Comparison of ENCODE assay signal across 12 cellular contexts in genomic region chr16:23466162-23466885, GRCh38. TPM values are rescaled to one million over a fixed set of nuclear protein-coding genes. Genes with fewer than 3 reads are reported as not detected.
DNase-seq lines count a peak whose midpoint lies in the region; ATAC-seq and TF ChIP-seq lines count a peak whose summit lies in the region.
"Had no signal": no experiment of that assay in that cellular context is flagged by ENCODE, and none has a peak within 500 bp of the region (broad histone marks: within the 10 kb centered on the region; RNA-seq: fewer than 3 reads in every experiment).

No MANE protein-coding gene starts in this region.

- H4K91ac ChIP-seq in mesenchymal stem cell (ENCODE audit: low read length) = no peak overlapping the region

- H2BK5ac ChIP-seq in mesenchymal stem cell (ENCODE audit: low read depth, low read length, poor library complexity, severe bottlenecking) = no peak overlapping the region

- TF ChIP-seq CTCF in CD4-positive, alpha-beta T cell (IDR thresholded peaks at IDR 0.05) = no peak
- TF ChIP-seq CTCF in astrocyte of the spinal cord (IDR thresholded peaks at IDR 0.05; ENCODE audit: low read depth, low read length) = no peak

- H3K4ac ChIP-seq in mesenchymal stem cell (ENCODE audit: low read depth in 1 of 2, low read length in 2 of 2) = no peak overlapping the region

- no peak overlapping the region for H3K9ac ChIP-seq in mesenchymal stem cell (ENCODE audit: low read length)

- no peak for ATAC-seq in CD4-positive, alpha-beta T cell (ENCODE audit: poor library complexity)

- H3K4me3 ChIP-seq in astrocyte of the spinal cord (ENCODE audit: low read depth, low read length) (no peak overlapping the region), mesenchymal stem cell (ENCODE audit: insufficient read depth in 1 of 2, low read depth in 1 of 2, low read length in 2 of 2) (no peak overlapping the region)

- no peak overlapping the region for H3K23ac ChIP-seq in mesenchymal stem cell (ENCODE audit: low read length in 2 of 2)

- H2AK5ac ChIP-seq in mesenchymal stem cell (ENCODE audit: low read length, severe bottlenecking) = no peak overlapping the region

- no peak overlapping the region for H3K4me2 ChIP-seq in mesenchymal stem cell (ENCODE audit: low read length, poor library complexity, severe bottlenecking)

- no peak overlapping the region for H3K27ac ChIP-seq in CD4-positive, alpha-beta T cell (ENCODE audit: low read depth, low read length)
- no peak overlapping the region for H3K27ac ChIP-seq in mesenchymal stem cell (ENCODE audit: low read length, poor library complexity, severe bottlenecking)
- H3K27ac ChIP-seq in caudate nucleus (ENCODE audit: low read depth, low read length) = no peak overlapping the region

- no peaks in the 10 kb centered on the region for H3K9me3 ChIP-seq in CD4-positive, alpha-beta T cell (ENCODE audit: control insufficient read depth, low read length)
- no peaks in the 10 kb centered on the region for H3K9me3 ChIP-seq in mesenchymal stem cell (ENCODE audit: control insufficient read depth, low read length)

- 87% methylated on average over 3 of the region's 4 CpGs for WGBS in mesenchymal stem cell

- no peak overlapping the region for H2AFZ ChIP-seq in mesenchymal stem cell (ENCODE audit: low read depth, low read length)

- no peak overlapping the region for H2BK12ac ChIP-seq in mesenchymal stem cell (ENCODE audit: low read length in 2 of 2)

- no peak overlapping the region for H3K14ac ChIP-seq in mesenchymal stem cell (ENCODE audit: low read length in 2 of 2)

- no peak for DNase-seq in CD4-positive, alpha-beta T cell
- DNase-seq in HPDE6-E6E7 (ENCODE audit: extremely low spot score) = peak; percentile 32
- DNase-seq in astrocyte of the spinal cord (ENCODE audit: low read depth, low spot score) = peak; percentile 88
- DNase-seq in mesenchymal stem cell = peak; percentile 65
- no peak for DNase-seq in NCI-H69 (lab: John Stamatoyannopoulos, UW)
- no peak for DNase-seq in caudate nucleus (lab: John Stamatoyannopoulos, UW)
- no peak for DNase-seq in NCI-H1436 treated with DMSO at 0.1 percent for 48 hours (lab: John Stamatoyannopoulos, UW)
- DNase-seq: activated CD4-positive, alpha-beta memory T cell treated with anti-CD3 and anti-CD28 coated beads for 36 hours; DMS79 treated with DMSO at 0.1 percent for 48 hours; Karpas-422; NCI-H446 treated with DMSO at 0.1 percent for 48 hours; stimulated activated CD4-positive, alpha-beta T cell treated with anti-CD3 and anti-CD28 coated beads, Interleukin-4, amount 100 ng/mL, for 24 hours had no signal

- in situ Hi-C loops in astrocyte of the spinal cord (cut with HindIII; ENCODE audit: low sequenced_read_pairs) = no loop called here

- no peaks in the 10 kb centered on the region for H3K9me3 Mint-ChIP-seq in CD4-positive, alpha-beta T cell
- H3K9me3 Mint-ChIP-seq: activated CD4-positive, alpha-beta memory T cell treated with anti-CD3 and anti-CD28 coated beads for 36 hours had no signal

- no peak overlapping the region for H2BK15ac ChIP-seq in mesenchymal stem cell (ENCODE audit: low read depth, poor library complexity, severe bottlenecking)

- H4K8ac ChIP-seq in mesenchymal stem cell (ENCODE audit: low read length) = no peak overlapping the region

- CTCF ChIA-PET in CD4-positive, alpha-beta T cell (lab: Charles Lee) = no interaction called here

- no peaks in the 10 kb centered on the region for H3K27me3 Mint-ChIP-seq in CD4-positive, alpha-beta T cell
- H3K27me3 Mint-ChIP-seq: activated CD4-positive, alpha-beta memory T cell treated with anti-CD3 and anti-CD28 coated beads for 36 hours had no signal

- H2BK120ac ChIP-seq in mesenchymal stem cell (ENCODE audit: low read depth, low read length) = no peak overlapping the region

- peaks cover 26% of the 10 kb centered on the region for H3K79me1 ChIP-seq in mesenchymal stem cell (replicated peaks; ENCODE audit: low read length, poor library complexity, severe bottlenecking)

- H3K27ac Mint-ChIP-seq in CD4-positive, alpha-beta T cell = peak overlapping the region; percentile 6
- H3K27ac Mint-ChIP-seq: activated CD4-positive, alpha-beta memory T cell treated with anti-CD3 and anti-CD28 coated beads for 36 hours had no signal

- no peaks in the 10 kb centered on the region for H3K27me3 ChIP-seq in CD4-positive, alpha-beta T cell (ENCODE audit: control insufficient read depth, insufficient read depth, low read length)
- no peaks in the 10 kb centered on the region for H3K27me3 ChIP-seq in mesenchymal stem cell (ENCODE audit: control insufficient read depth in 1 of 2, insufficient read depth in 1 of 2, low read length in 2 of 2)

- no peak overlapping the region for H3K4me3 Mint-ChIP-seq in CD4-positive, alpha-beta T cell
- H3K4me3 Mint-ChIP-seq: activated CD4-positive, alpha-beta memory T cell treated with anti-CD3 and anti-CD28 coated beads for 36 hours had no signal

- H3K4me1 ChIP-seq in mesenchymal stem cell (ENCODE audit: control insufficient read depth, insufficient read depth, low read depth, low read length) = peaks cover 4% of the 10 kb centered on the region

- no peak overlapping the region for H3K18ac ChIP-seq in mesenchymal stem cell (ENCODE audit: low read depth in 1 of 2, low read length in 2 of 2)

- peaks cover 56 to 72% of the 10 kb centered on the region in 2 experiments for H3K36me3 ChIP-seq in mesenchymal stem cell (ENCODE audit: control insufficient read depth in 1 of 2, insufficient read depth in 2 of 2, low read depth in 1 of 2, low read length in 2 of 2)

- intact Hi-C loops in CD4-positive, alpha-beta T cell (cut with DNase I, micrococcal nuclease) = no loop called here

- POLR2A ChIA-PET in CD4-positive, alpha-beta T cell (lab: Charles Lee) = no interaction called here

- H3K4me1 Mint-ChIP-seq in CD4-positive, alpha-beta T cell (ENCODE audit: low read depth) = no peaks in the 10 kb centered on the region

- H3K36me3 Mint-ChIP-seq in CD4-positive, alpha-beta T cell (ENCODE audit: low read depth) = peaks cover 52% of the 10 kb centered on the region

RNA-seq across cellular contexts. Expression of gene COG7, which starts 13.3 kb away (rescaled TPM):
- total RNA-seq in CD4-positive, alpha-beta T cell = 10 to 100 TPM; 12.6 to 13.6 TPM
- 14.8 TPM for polyA plus RNA-seq in mesenchymal stem cell (2013, experiment 1 of 2)
- polyA plus RNA-seq in mesenchymal stem cell (2013, experiment 2 of 2) = 12.9 TPM

RNA-seq across cellular contexts. Expression of gene GGA2, which starts 44.0 kb away (rescaled TPM):
- 10 to 100 TPM; 96.5 to 96.9 TPM for total RNA-seq in CD4-positive, alpha-beta T cell
- 22.6 TPM for polyA plus RNA-seq in mesenchymal stem cell (2013, experiment 1 of 2)
- polyA plus RNA-seq in mesenchymal stem cell (2013, experiment 2 of 2) = 23.2 TPM

Comparison
In these comparisons a context has a peak if more than half of its experiments do, and no peak if none do; other contexts are left out.
1. DNase-seq: peak in HPDE6-E6E7 (single experiment), astrocyte of the spinal cord (single experiment) and mesenchymal stem cell (single experiment); none in CD4-positive, alpha-beta T cell (0 of 10), NCI-H69 (single experiment), caudate nucleus (0 of 61) and NCI-H1436 treated with DMSO at 0.1 percent for 48 hours (single experiment).